In genomic region chr19:45863840-45864628, GRCh38 we compare ENCODE assay signal across 1 cellular context.
TF ChIP-seq lines count a peak whose summit lies in the region.

TSS of gene FOXA3 (plus strand) at chr19:45864326. CDS start at chr19:45864457, 131 bp downstream.

TF ChIP-seq in K562, 482 proteins besides CTCF, POLR2A, EP300 and RAD21 (continued from another document and continues in another):
- no peak for TF ChIP-seq RREB1 (CRISPR knock-in tag; IDR thresholded peaks at IDR 0.05)
- TF ChIP-seq BRF2 (IDR thresholded peaks at IDR 0.05; ENCODE audit: borderline replicate concordance, insufficient read depth, insufficient read length): no peak
- TF ChIP-seq SMARCA4 (IDR thresholded peaks at IDR 0.05): 0 out of 2 replicates have a peak, but pooled peaks have one; percentile 32
- no peak for TF ChIP-seq ZFP30 (CRISPR knock-in tag; IDR thresholded peaks at IDR 0.05; ENCODE audit: borderline replicate concordance)
- no peak for TF ChIP-seq ZNF707 (CRISPR knock-in tag; conservative IDR thresholded peaks at IDR 0.05)
- TF ChIP-seq BRD4 (IDR thresholded peaks at IDR 0.05): no peak
- no peak for TF ChIP-seq ZNF217 (CRISPR knock-in tag; IDR thresholded peaks at IDR 0.05)
- peak in 1 of 2 experiments; percentile 48; a peak in 1 of 4 replicates for TF ChIP-seq UBTF (IDR thresholded peaks at IDR 0.05; ENCODE audit: borderline replicate concordance in 1 of 2, low read depth in 2 of 2, low read length in 2 of 2)
- TF ChIP-seq JUN (IDR thresholded peaks at IDR 0.05; ENCODE audit: borderline replicate concordance, low read depth, low read length): peak; percentile 47; the same call in 1 of the 2 replicates
- no peak for TF ChIP-seq JUN (CRISPR knock-in tag; IDR thresholded peaks at IDR 0.05; ENCODE audit: borderline replicate concordance)
- no peak for TF ChIP-seq ZBTB49 (CRISPR knock-in tag; IDR thresholded peaks at IDR 0.05; ENCODE audit: borderline replicate concordance)
- TF ChIP-seq MGA (IDR thresholded peaks at IDR 0.05): peak; percentile 62; the same call in 1 of the 2 replicates
- no peak for TF ChIP-seq ZNF586 (CRISPR knock-in tag; conservative IDR thresholded peaks at IDR 0.05)
- peak; percentile 77 for TF ChIP-seq DEAF1 (CRISPR knock-in tag; IDR thresholded peaks at IDR 0.05)
- no peak; the same call in 1 of the 2 replicates for TF ChIP-seq THAP7 (CRISPR knock-in tag; IDR thresholded peaks at IDR 0.05)
- TF ChIP-seq NR0B1 (IDR thresholded peaks at IDR 0.05; ENCODE audit: partially characterized antibody): no peak
- TF ChIP-seq TBP (optimal IDR thresholded peaks at IDR 0.05; ENCODE audit: low read depth, low read length): peak; percentile 81
- TF ChIP-seq ATF4 (CRISPR knock-in tag; IDR thresholded peaks at IDR 0.05): no peak
- TF ChIP-seq ZNF347 (CRISPR knock-in tag; IDR thresholded peaks at IDR 0.05; ENCODE audit: low read depth): no peak
